ENCODE assay signal across 8 cellular contexts in genomic region chr6:10404107-10404798, GRCh38. TPM values are rescaled to one million over a fixed set of nuclear protein-coding genes. Genes with fewer than 3 reads are reported as not detected.
A peak's percentile ranks its signal among the peaks of the same experiment; 100 is the strongest.
DNase-seq lines count a peak whose midpoint lies in the region; ATAC-seq lines count a peak whose summit lies in the region.

No MANE protein-coding gene starts in this region.

- peak; percentile 88 for ATAC-seq in GM19372 (IDR thresholded peaks at IDR 0.05; ENCODE audit: low read depth, unreplicated experiment)
- ATAC-seq in HG03520 (IDR thresholded peaks at IDR 0.05; ENCODE audit: unreplicated experiment): peak; percentile 95
- peak; percentile 87 for ATAC-seq in memory B cell (ENCODE audit: low read depth)

- peaks cover under 1 to 55% (median 37%) of the 10 kb centered on the region in 8 donors for H3K9me3 Mint-ChIP-seq in CD4-positive, alpha-beta memory T cell
- H3K9me3 Mint-ChIP-seq in memory B cell: peaks cover 9% of the 10 kb centered on the region

- H3K4me1 Mint-ChIP-seq in CD4-positive, alpha-beta memory T cell: peaks cover 9 to 19% (median 13%) of the 10 kb centered on the region in 4 donors
- H3K4me1 Mint-ChIP-seq in memory B cell: peaks cover 7% of the 10 kb centered on the region

- peaks cover 28 to 31% of the 10 kb centered on the region in 2 donors for H3K27me3 Mint-ChIP-seq in CD4-positive, alpha-beta memory T cell
- peaks cover 13% of the 10 kb centered on the region for H3K27me3 Mint-ChIP-seq in memory B cell

- CTCF ChIA-PET in CD4-positive, alpha-beta memory T cell (lab: Charles Lee; ENCODE audit: partially characterized antibody): no interaction called here

- POLR2A ChIA-PET in CD4-positive, alpha-beta memory T cell (lab: Charles Lee; ENCODE audit: partially characterized antibody): no interaction called here

- peak overlapping the region; percentile 75 to 86 (median 84) for H3K4me3 Mint-ChIP-seq in CD4-positive, alpha-beta memory T cell
- H3K4me3 Mint-ChIP-seq in memory B cell: peak overlapping the region; percentile 86

- peaks cover 10% of the 10 kb centered on the region for H3K27me3 ChIP-seq in CD4-positive, alpha-beta memory T cell (ENCODE audit: insufficient read depth, low read length)

- H3K4me1 ChIP-seq in CD4-positive, alpha-beta memory T cell (ENCODE audit: insufficient read depth, low read length): peaks cover 17% of the 10 kb centered on the region

- H3K36me3 ChIP-seq in CD4-positive, alpha-beta memory T cell (ENCODE audit: insufficient read depth, low read length): no peaks in the 10 kb centered on the region

- H3K4me3 ChIP-seq in CD4-positive, alpha-beta memory T cell (ENCODE audit: low read length in 2 of 2): peak overlapping the region; percentile 51 to 64

- peak overlapping the region; percentile 25 for H3K27ac ChIP-seq in CD4-positive, alpha-beta memory T cell (ENCODE audit: low read depth, low read length)

- intact Hi-C loops in CD4-positive, alpha-beta memory T cell (cut with micrococcal nuclease): loop anchor here (5.0 to 10.0 kb wide), 2 partner anchors 291 to 1967 kb away; partner anchors contain the start of genes C6orf52, PAK1IP1 and SLC35B3

- DNase-seq in CD4-positive, alpha-beta memory T cell: peak; percentile 85 to 90 (median 87)
- DNase-seq in NCI-H69 (lab: John Stamatoyannopoulos, UW) (peak; percentile 100), ecto neural progenitor cell (ENCODE audit: low spot score) (peak; percentile 96), memory B cell (ENCODE audit: low spot score in 2 of 2) (peak; percentile 79 to 83)
- DNase-seq in activated CD4-positive, alpha-beta T cell treated with anti-CD3 and anti-CD28 coated beads, Interleukin-2, amount 50 U/mL, for 48 hours: peak; percentile 82 to 85
- peak; percentile 56 for DNase-seq in stimulated activated CD8-positive, alpha-beta memory T cell treated with anti-CD3 and anti-CD28 coated beads, Interleukin-12 subunit alpha, Interleukin-12 subunit beta, amount 100 ng/mL, for 1 hour (ENCODE audit: low read depth)

- H3K36me3 Mint-ChIP-seq in CD4-positive, alpha-beta memory T cell: peaks cover 0 to 2% of the 10 kb centered on the region in 2 donors
- peaks cover 2% of the 10 kb centered on the region for H3K36me3 Mint-ChIP-seq in memory B cell

- peak overlapping the region; percentile 55 to 89 (median 76) for H3K27ac Mint-ChIP-seq in CD4-positive, alpha-beta memory T cell
- peak overlapping the region; percentile 73 for H3K27ac Mint-ChIP-seq in memory B cell

- H3K9me3 ChIP-seq in CD4-positive, alpha-beta memory T cell (ENCODE audit: control insufficient read depth in 1 of 2, low read length in 2 of 2): no peaks in the 10 kb centered on the region

RNA-seq across cellular contexts. Expression of gene TFAP2A, which starts 10.6 kb away (rescaled TPM):
- not detected for total RNA-seq in CD4-positive, alpha-beta memory T cell
- polyA plus RNA-seq in CD4-positive, alpha-beta memory T cell: not detected

Comparison
In these comparisons a context has a peak if more than half of its experiments do, and no peak if none do; other contexts are left out.
1. Peak in every context shown above with its lines: DNase-seq, ATAC-seq, H3K4me3 ChIP-seq and H3K27ac ChIP-seq.